Comparison of ENCODE assay signal across 8 cellular contexts in the genomic region with DNA sequence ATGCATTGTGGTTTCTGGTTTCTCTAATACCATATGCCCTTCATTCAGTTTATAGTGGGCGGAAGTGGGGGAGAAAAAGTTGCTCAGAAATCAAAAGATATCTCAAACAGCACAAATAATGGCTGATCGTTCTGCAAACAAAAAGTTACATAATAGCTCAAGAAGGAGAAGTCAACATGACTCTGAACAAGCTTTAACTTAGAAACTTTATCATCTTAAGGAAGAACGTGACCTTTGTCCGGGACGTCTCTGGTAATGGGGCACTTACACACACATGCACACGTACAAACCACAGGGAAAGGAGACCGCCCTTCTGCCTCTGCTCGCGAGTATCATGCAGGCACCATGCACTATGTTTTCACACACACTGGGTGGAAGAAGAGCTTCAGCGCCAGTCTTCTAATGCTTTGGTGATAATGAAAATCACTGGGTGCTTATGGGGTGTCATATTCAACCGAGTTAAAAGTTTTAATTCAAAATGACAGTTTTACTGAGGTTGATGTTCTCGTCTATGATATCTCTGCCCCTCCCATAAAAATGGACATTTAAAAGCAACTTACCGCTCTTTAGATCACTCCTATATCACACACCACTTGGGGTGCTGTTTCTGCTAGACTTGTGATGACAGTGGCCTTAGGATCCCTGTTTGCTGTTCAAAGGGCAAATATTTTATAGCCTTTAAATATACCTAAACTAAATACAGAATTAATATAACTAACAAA. TPM values are rescaled to one million over a fixed set of nuclear protein-coding genes. Genes with fewer than 3 reads are reported as not detected.
DNase-seq lines count a peak whose midpoint lies in the region; ATAC-seq and TF ChIP-seq lines count a peak whose summit lies in the region.
"Had no signal": no experiment of that assay in that cellular context is flagged by ENCODE, and none has a peak within 500 bp of the region (broad histone marks: within the 10 kb centered on the region; RNA-seq: fewer than 3 reads in every experiment).

No MANE protein-coding gene starts in this region.

- peak in 1 of 2 donors; percentile 26 for TF ChIP-seq POLR2A in sigmoid colon (IDR thresholded peaks at IDR 0.05)

- no peak for ATAC-seq in GM18861 (IDR thresholded peaks at IDR 0.05; ENCODE audit: unreplicated experiment)
- ATAC-seq: activated T-helper 17 cell treated with anti-CD3 and anti-CD28 coated beads, Interleukin-2, amount 50 U/mL, for 72 hours had no signal

- intact Hi-C loops in sigmoid colon (cut with DNase I), result no loop called here

- TF ChIP-seq EP300 in sigmoid colon (IDR thresholded peaks at IDR 0.05), result no peak

- H3K9ac ChIP-seq in HUES48 (ENCODE audit: low read depth, low read length), result no peak overlapping the region

- H3K27me3 ChIP-seq in HUES48 (ENCODE audit: control insufficient read depth, insufficient read depth, low read length) (peaks cover 14% of the 10 kb centered on the region), sigmoid colon (no peaks in the 10 kb centered on the region)

- H3K27ac ChIP-seq in HUES48 (ENCODE audit: low read depth, low read length), result peak overlapping the region; percentile 8
- H3K27ac ChIP-seq in sigmoid colon, result peak overlapping the region in 3 of 4 donors; percentile 28 to 100 (median 33)

- H3K9me3 ChIP-seq in HUES48 (ENCODE audit: control insufficient read depth, insufficient read depth, low read length) (no peaks in the 10 kb centered on the region), sigmoid colon (no peaks in the 10 kb centered on the region)

- WGBS in sigmoid colon, 2 donors, result 12 to 51% methylated on average over 13 of the region's 13 CpGs

- H3K4me3 ChIP-seq in HUES48 (ENCODE audit: low read depth, low read length) (no peak overlapping the region), sigmoid colon (no peak overlapping the region)

- no peak for TF ChIP-seq CTCF in sigmoid colon (IDR thresholded peaks at IDR 0.05)

- H3K4me1 ChIP-seq in HUES48 (ENCODE audit: control insufficient read depth, insufficient read depth, low read length) (peaks cover 31% of the 10 kb centered on the region), sigmoid colon (peaks cover 0 to 29% (median 23%) of the 10 kb centered on the region in 4 donors)

- peak; percentile 59 for DNase-seq in SKM-1 treated with dmso at 0.1 percent for 144 hours (lab: John Stamatoyannopoulos, UW; ENCODE audit: unreplicated experiment)
- DNase-seq in fibroblast of peridontal ligament (ENCODE audit: extremely low read depth), result peak; percentile 80
- DNase-seq in sigmoid colon, result peak; percentile 82
- no peak for DNase-seq in NK-92 (lab: John Stamatoyannopoulos, UW; ENCODE audit: unreplicated experiment)
- DNase-seq in NCI-H1417 (lab: John Stamatoyannopoulos, UW), result no peak

- H3K36me3 ChIP-seq in HUES48 (ENCODE audit: control insufficient read depth, insufficient read depth, low read length), result peaks cover 12% of the 10 kb centered on the region
- H3K36me3 ChIP-seq in sigmoid colon, result peaks cover 0 to 20% (median 8%) of the 10 kb centered on the region in 4 donors

RNA-seq across cellular contexts. Expression of a gene that starts 4.7 kb away (rescaled TPM):
- 1,000 to 10,000 TPM in 1 of 4 donors, 100 to 1,000 TPM in 3; 172 to 1,048 (median 650) TPM for total RNA-seq in sigmoid colon
- polyA plus RNA-seq in sigmoid colon, result 100 to 1,000 TPM; 108 to 374 (median 306) TPM

Comparison
In these comparisons a context has a peak if more than half of its experiments do, and no peak if none do; other contexts are left out.
1. DNase-seq: peak in SKM-1 treated with dmso at 0.1 percent for 144 hours (single experiment), fibroblast of peridontal ligament (single experiment) and sigmoid colon (single experiment); none in NK-92 (single experiment) and NCI-H1417 (0 of 3).